In the genomic region with DNA sequence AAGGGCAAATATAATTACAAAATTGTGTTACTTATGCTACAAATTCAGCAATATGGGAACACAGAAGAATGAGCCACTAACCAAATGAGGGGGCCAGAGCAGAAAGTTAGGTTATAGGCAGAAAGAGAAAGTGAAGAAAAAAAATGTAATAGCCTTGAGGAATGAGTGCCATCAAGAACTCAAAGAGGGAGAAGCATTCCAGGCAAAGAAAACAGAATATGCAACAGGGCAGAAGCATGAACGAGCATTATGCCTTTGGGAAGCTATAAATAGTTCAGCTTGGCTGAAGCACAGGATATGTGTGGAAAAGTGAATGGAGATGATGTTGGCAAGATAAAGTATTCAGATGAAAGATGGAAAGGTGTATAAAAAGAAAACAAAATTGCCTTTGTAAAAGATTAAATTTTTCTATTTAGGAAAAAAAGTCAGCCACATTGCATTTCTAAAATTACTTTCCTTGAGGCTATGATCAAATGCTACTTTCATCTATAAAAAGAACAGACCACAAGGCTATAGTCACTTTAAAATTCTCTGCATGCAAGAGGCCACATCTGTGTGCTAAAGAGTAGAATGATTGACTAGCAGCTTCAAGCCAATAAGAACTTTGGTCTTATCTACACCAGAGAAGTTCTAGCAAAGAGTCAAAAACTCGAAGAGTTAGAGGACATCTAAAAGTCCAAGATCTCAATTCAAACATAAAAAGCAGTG, we compare ENCODE assay signal across 1 cellular context.
TF ChIP-seq lines count a peak whose summit lies in the region.

No MANE protein-coding gene starts in this region.

TF ChIP-seq in GM12878, 131 proteins besides CTCF, POLR2A, EP300 and RAD21 (continued from another document):
- TF ChIP-seq, protein P1, sequence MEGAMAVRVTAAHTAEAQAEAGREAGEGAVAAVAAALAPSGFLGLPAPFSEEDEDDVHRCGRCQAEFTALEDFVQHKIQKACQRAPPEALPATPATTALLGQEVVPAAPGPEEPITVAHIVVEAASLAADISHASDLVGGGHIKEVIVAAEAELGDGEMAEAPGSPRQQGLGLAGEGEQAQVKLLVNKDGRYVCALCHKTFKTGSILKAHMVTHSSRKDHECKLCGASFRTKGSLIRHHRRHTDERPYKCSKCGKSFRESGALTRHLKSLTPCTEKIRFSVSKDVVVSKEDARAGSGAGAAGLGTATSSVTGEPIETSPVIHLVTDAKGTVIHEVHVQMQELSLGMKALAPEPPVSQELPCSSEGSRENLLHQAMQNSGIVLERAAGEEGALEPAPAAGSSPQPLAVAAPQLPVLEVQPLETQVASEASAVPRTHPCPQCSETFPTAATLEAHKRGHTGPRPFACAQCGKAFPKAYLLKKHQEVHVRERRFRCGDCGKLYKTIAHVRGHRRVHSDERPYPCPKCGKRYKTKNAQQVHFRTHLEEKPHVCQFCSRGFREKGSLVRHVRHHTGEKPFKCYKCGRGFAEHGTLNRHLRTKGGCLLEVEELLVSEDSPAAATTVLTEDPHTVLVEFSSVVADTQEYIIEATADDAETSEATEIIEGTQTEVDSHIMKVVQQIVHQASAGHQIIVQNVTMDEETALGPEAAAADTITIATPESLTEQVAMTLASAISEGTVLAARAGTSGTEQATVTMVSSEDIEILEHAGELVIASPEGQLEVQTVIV (IDR thresholded peaks at IDR 0.05; ENCODE audit: borderline replicate concordance, partially characterized antibody), result no peak
- TF ChIP-seq HDGF (IDR thresholded peaks at IDR 0.05), result no peak
- no peak for TF ChIP-seq HDAC2 (IDR thresholded peaks at IDR 0.05)
- TF ChIP-seq ZSCAN29 (IDR thresholded peaks at IDR 0.05), result no peak
- no peak for TF ChIP-seq JUNB (IDR thresholded peaks at IDR 0.05)
- TF ChIP-seq CBX3 (IDR thresholded peaks at IDR 0.05; ENCODE audit: borderline replicate concordance, low read depth), result no peak
- TF ChIP-seq SMAD1 (IDR thresholded peaks at IDR 0.05; ENCODE audit: low read depth, partially characterized antibody), result no peak
- no peak for TF ChIP-seq WRNIP1 (IDR thresholded peaks at IDR 0.05; ENCODE audit: borderline replicate concordance, low read depth, low read length)
- peak; percentile 14 for TF ChIP-seq PBX3 (IDR thresholded peaks at IDR 0.05; ENCODE audit: insufficient replicate concordance, low read depth, low read length)
- TF ChIP-seq ZBED1 (IDR thresholded peaks at IDR 0.05; ENCODE audit: borderline replicate concordance), result no peak
- TF ChIP-seq FOXM1 (IDR thresholded peaks at IDR 0.05; ENCODE audit: low read depth, low read length), result peak; percentile 20; the same call in 1 of the 2 replicates
- TF ChIP-seq NFIC (IDR thresholded peaks at IDR 0.05; ENCODE audit: low read depth, low read length), result peak; percentile 35; the same call in 1 of the 2 replicates
- TF ChIP-seq ZNF687 (IDR thresholded peaks at IDR 0.05), result no peak
- no peak for TF ChIP-seq ZNF622 (IDR thresholded peaks at IDR 0.05)
- no peak for TF ChIP-seq RBBP5 (conservative IDR thresholded peaks at IDR 0.05)
- no peak for TF ChIP-seq MLLT1 (IDR thresholded peaks at IDR 0.05)
- no peak for TF ChIP-seq EZH2 (IDR thresholded peaks at IDR 0.05; ENCODE audit: borderline replicate concordance, control insufficient read depth, low read depth, low read length)
- TF ChIP-seq MEF2A (IDR thresholded peaks at IDR 0.05; ENCODE audit: insufficient read depth, low read depth, low read length), result peak; percentile 79
TF ChIP-seq in GM12878: peak in this region for 6.
